ENCODE assay signal across 20 cellular contexts in the genomic region with DNA sequence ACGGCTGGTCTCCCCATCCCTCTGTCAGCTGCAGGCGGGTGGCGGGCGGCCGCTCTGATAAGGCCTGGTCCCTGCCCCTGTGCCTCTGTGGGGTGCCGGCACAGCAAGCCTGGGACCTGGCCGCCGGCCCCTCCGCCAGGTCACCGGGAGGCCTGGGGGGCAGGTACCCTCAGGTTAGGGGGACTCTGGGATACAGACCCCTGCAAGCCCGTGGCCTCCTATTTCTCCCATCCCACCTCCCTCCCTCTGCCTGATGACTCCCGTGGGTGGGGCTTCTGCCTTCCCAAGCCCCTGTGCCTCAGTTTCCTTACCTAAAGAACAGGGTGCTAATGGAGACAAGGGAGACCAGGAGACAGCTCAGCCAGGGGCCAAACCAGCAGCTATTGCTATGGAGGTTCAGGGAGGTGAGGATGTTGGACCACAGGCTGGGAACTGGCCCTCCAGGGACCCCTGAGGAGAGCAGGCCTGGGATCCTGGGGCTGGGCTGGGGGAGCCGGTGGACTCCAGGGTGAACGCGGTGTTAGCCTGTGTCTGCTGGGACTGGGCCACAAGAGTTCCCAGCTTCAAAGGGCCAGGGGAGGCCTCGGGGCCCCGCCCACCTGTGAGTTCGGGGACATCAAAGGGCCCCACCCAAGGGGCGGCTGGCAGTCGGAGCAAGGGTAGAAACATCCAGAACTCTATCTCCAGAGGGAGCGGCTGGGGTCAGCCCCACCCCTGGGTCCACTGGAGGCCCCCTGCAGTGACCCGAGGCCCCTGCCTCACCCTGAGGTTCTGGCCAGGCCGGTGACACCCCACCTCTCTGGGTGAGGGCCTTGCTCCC. TPM values are rescaled to one million over a fixed set of nuclear protein-coding genes. Genes with fewer than 3 reads are reported as not detected.
A peak's percentile ranks its signal among the peaks of the same experiment; 100 is the strongest.
DNase-seq lines count a peak whose midpoint lies in the region; ATAC-seq and TF ChIP-seq lines count a peak whose summit lies in the region.
"Had no signal": no experiment of that assay in that cellular context is flagged by ENCODE, and none has a peak within 500 bp of the region (broad histone marks: within the 10 kb centered on the region; RNA-seq: fewer than 3 reads in every experiment).

No MANE protein-coding gene starts in this region.

- no peak overlapping the region for H3K27ac ChIP-seq in coronary artery
- H3K27ac ChIP-seq: WERI-Rb-1 had no signal

- TF ChIP-seq CTCF in coronary artery (IDR thresholded peaks at IDR 0.05), result no peak

- H3K9ac ChIP-seq in mucosa of stomach (ENCODE audit: low read length), result peak overlapping the region; percentile 25

- no peak overlapping the region for H3K4me3 Mint-ChIP-seq in stimulated activated naive CD8-positive, alpha-beta T cell treated with anti-CD3 and anti-CD28 coated beads, Interleukin-15, amount 100 ng/mL, for 72 hours
- H3K4me3 Mint-ChIP-seq in effector memory CD8-positive, alpha-beta T cell, result no peak overlapping the region
- H3K4me3 Mint-ChIP-seq: nephron had no signal

- peak overlapping the region in 1 of 2 donors; percentile 80 for H3K27ac Mint-ChIP-seq in stimulated activated naive CD8-positive, alpha-beta T cell treated with anti-CD3 and anti-CD28 coated beads, Interleukin-15, amount 100 ng/mL, for 72 hours
- no peak overlapping the region for H3K27ac Mint-ChIP-seq in effector memory CD8-positive, alpha-beta T cell
- H3K27ac Mint-ChIP-seq: nephron had no signal

- peaks cover 18% of the 10 kb centered on the region for H3K27me3 ChIP-seq in mucosa of stomach (ENCODE audit: control insufficient read depth, insufficient read depth, low read length)

- peaks cover 38% of the 10 kb centered on the region for H3K4me1 ChIP-seq in mucosa of stomach (ENCODE audit: control insufficient read depth, insufficient read depth, low read length)

- no peak overlapping the region for H3K4me3 ChIP-seq in coronary artery
- H3K4me3 ChIP-seq in mucosa of stomach (ENCODE audit: low read length), result no peak overlapping the region

- no peaks in the 10 kb centered on the region for H3K36me3 ChIP-seq in mucosa of stomach (ENCODE audit: control insufficient read depth, insufficient read depth, low read length)
- H3K36me3 ChIP-seq: WERI-Rb-1 had no signal

- peaks cover 0 to 5% of the 10 kb centered on the region in 2 donors for H3K9me3 Mint-ChIP-seq in stimulated activated naive CD8-positive, alpha-beta T cell treated with anti-CD3 and anti-CD28 coated beads, Interleukin-15, amount 100 ng/mL, for 72 hours
- H3K9me3 Mint-ChIP-seq in effector memory CD8-positive, alpha-beta T cell, result peaks cover 1 to 8% of the 10 kb centered on the region in 2 donors

- H3K27me3 Mint-ChIP-seq in stimulated activated naive CD8-positive, alpha-beta T cell treated with anti-CD3 and anti-CD28 coated beads, Interleukin-15, amount 100 ng/mL, for 72 hours, result peaks cover 9% of the 10 kb centered on the region
- peaks cover 0 to 10% of the 10 kb centered on the region in 2 donors for H3K27me3 Mint-ChIP-seq in effector memory CD8-positive, alpha-beta T cell

- no peaks in the 10 kb centered on the region for H3K4me1 Mint-ChIP-seq in stimulated activated naive CD8-positive, alpha-beta T cell treated with anti-CD3 and anti-CD28 coated beads, Interleukin-15, amount 100 ng/mL, for 72 hours
- H3K4me1 Mint-ChIP-seq in effector memory CD8-positive, alpha-beta T cell (ENCODE audit: low read depth in 2 of 2), result peaks cover 5 to 14% of the 10 kb centered on the region in 2 donors

- DNase-seq in stimulated activated naive CD8-positive, alpha-beta T cell treated with anti-CD3 and anti-CD28 coated beads, Interleukin-15, amount 100 ng/mL, for 72 hours, result no peak
- DNase-seq in stimulated activated naive CD8-positive, alpha-beta T cell treated with anti-CD3 and anti-CD28 coated beads, Interleukin-15, Interleukin-2, amounts not matched to agents 100 U/mL and 50 U/mL, for 24 hours, result no peak
- DNase-seq in coronary artery (ENCODE audit: low spot score) (peak; percentile 62), retina (no peak)
- DNase-seq in effector memory CD8-positive, alpha-beta T cell, result no peak
- DNase-seq: activated gamma-delta T cell, anterior cingulate cortex, cerebellar nuclear complex, foreskin melanocyte, RPMI8226, substantia nigra, WERI-Rb-1 had no signal

- H3K9me3 ChIP-seq in mucosa of stomach (ENCODE audit: control insufficient read depth, low read length), result no peaks in the 10 kb centered on the region

- peak; percentile 32 for ATAC-seq in stimulated activated naive CD8-positive, alpha-beta T cell treated with anti-CD3 and anti-CD28 coated beads, Interleukin-15, amount 100 ng/mL, for 72 hours
- ATAC-seq in stimulated activated naive CD8-positive, alpha-beta T cell treated with anti-CD3 and anti-CD28 coated beads, Interleukin-15, Interleukin-2, amounts not matched to agents 100 U/mL and 50 U/mL, for 24 hours, result no peak
- ATAC-seq in effector memory CD8-positive, alpha-beta T cell (replicated peaks), result no peak
- ATAC-seq in HG03097 (IDR thresholded peaks at IDR 0.05; ENCODE audit: low FRiP score, unreplicated experiment), result no peak
- ATAC-seq in esophagus mucosa, result no peak

- H3K36me3 Mint-ChIP-seq in effector memory CD8-positive, alpha-beta T cell (ENCODE audit: insufficient read depth), result no peaks in the 10 kb centered on the region

RNA-seq across cellular contexts. Expression of a gene that starts 32.0 kb away (rescaled TPM):
- 0.40 TPM for total RNA-seq in esophagus mucosa
- total RNA-seq: activated CD8-positive, alpha-beta memory T cell treated with anti-CD3 and anti-CD28 coated beads for 36 hours; pulmonary artery endothelial cell had no signal

RNA-seq across cellular contexts. Expression of a gene that starts 42.6 kb away (rescaled TPM):
- total RNA-seq in esophagus mucosa, result not detected
- total RNA-seq: activated CD8-positive, alpha-beta memory T cell treated with anti-CD3 and anti-CD28 coated beads for 36 hours; lung microvascular endothelial cell; MCF 10A; pulmonary artery endothelial cell had no signal
